8 cellular contexts compared by ENCODE assay signal in the genomic region with DNA sequence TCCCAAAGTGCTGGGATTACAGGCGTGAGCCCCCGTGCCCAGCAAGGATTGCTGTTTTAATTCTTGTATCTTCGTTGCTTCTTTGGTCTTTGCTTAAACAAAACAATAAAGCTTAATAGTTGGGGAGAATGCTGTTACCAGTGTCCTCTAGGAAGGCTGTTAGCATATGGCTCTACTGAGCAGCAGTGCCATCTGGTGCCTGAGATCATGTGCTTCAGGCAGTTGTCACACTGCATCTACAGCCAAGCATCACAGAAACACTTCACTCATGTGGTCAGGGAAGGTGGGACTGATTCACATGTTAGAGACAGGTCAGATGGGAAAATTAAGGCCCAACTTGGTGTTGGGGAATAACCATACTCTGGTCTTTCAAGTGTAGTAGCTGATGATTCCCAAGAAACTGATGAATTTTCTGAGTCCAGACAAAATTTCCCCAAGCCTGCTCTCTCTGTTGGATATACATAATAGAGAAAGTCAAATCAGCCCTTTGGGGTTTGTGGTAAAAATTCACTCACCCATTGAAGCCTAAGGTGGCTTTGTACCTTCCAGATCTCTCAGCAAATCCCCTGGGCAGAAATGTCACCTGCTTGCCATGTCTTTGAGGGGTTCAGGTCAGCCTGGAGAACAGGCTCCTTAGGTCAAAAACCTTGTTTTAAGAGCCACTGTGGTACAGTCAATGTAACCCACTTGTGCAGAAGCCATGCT. TPM values are rescaled to one million over a fixed set of nuclear protein-coding genes. Genes with fewer than 3 reads are reported as not detected.
DNase-seq lines count a peak whose midpoint lies in the region; ATAC-seq, FAIRE-seq and TF ChIP-seq lines count a peak whose summit lies in the region.

No MANE protein-coding gene starts in this region.

- no peak for TF ChIP-seq POLR2A in body of pancreas (IDR thresholded peaks at IDR 0.05)

- H3K36me3 ChIP-seq in body of pancreas (replicated peaks in 1 of 2; ENCODE audit: insufficient read depth in 1 of 2, low read depth in 2 of 2): peaks cover 6 to 14% of the 10 kb centered on the region in 2 donors
- H3K36me3 ChIP-seq in kidney epithelial cell (ENCODE audit: control insufficient read depth, insufficient read depth, low read length): no peaks in the 10 kb centered on the region

- TF ChIP-seq CTCF in body of pancreas (IDR thresholded peaks at IDR 0.05): peak in 5 of 7 experiments; percentile 17 to 42 (median 37)
- peak; percentile 41 for TF ChIP-seq CTCF in kidney epithelial cell (IDR thresholded peaks at IDR 0.05; ENCODE audit: insufficient read depth, low read length, poor library complexity, severe bottlenecking)

- H3K4me1 ChIP-seq in body of pancreas: no peaks in the 10 kb centered on the region

- H3K9me3 ChIP-seq in body of pancreas: no peaks in the 10 kb centered on the region

- H3K27me3 ChIP-seq in body of pancreas (no peaks in the 10 kb centered on the region), kidney epithelial cell (ENCODE audit: control insufficient read depth, insufficient read depth, low read length) (no peaks in the 10 kb centered on the region)

- peak; percentile 25 for DNase-seq in stimulated activated CD4-positive, alpha-beta T cell treated with anti-CD3 and anti-CD28 coated beads, Interleukin-1b, Interleukin-23, amount 100 ng/mL, for 48 hours
- DNase-seq in stimulated activated CD4-positive, alpha-beta T cell treated with anti-CD3 and anti-CD28 coated beads, Interleukin-2, amount 100 ng/mL, for 48 hours: no peak
- DNase-seq in NCI-H524 treated with DMSO at 0.1 percent for 48 hours (lab: John Stamatoyannopoulos, UW): peak; percentile 21
- peak; percentile 29 to 48 (median 36) for DNase-seq in body of pancreas
- peak; percentile 28 for DNase-seq in kidney epithelial cell (ENCODE audit: low read depth)
- DNase-seq in urothelium cell line (ENCODE audit: low spot score): peak; percentile 47

- intact Hi-C loops in body of pancreas (cut with DNase I): no loop called here

- WGBS in body of pancreas, 2 donors: 44 to 61% methylated on average over 3 of the region's 3 CpGs

- no peak overlapping the region for H3K27ac ChIP-seq in body of pancreas

- no peak overlapping the region for H3K4me3 ChIP-seq in body of pancreas
- H3K4me3 ChIP-seq in kidney epithelial cell (ENCODE audit: low read depth, low read length): no peak overlapping the region

- ATAC-seq in HG02610 (IDR thresholded peaks at IDR 0.05; ENCODE audit: unreplicated experiment) (peak; percentile 88), body of pancreas (peak; percentile 60), HG03439 (IDR thresholded peaks at IDR 0.05; ENCODE audit: unreplicated experiment) (no peak)

- peak; percentile 35 for FAIRE-seq in urothelium cell line (lab: Jason Lieb, UNC)

RNA-seq across cellular contexts. Expression of a gene that starts 28.4 kb away (rescaled TPM):
- total RNA-seq in body of pancreas (10 to 100 TPM; 16.5 to 18.4 TPM), kidney epithelial cell (27.4 and 34.0 TPM in 2 replicates)

RNA-seq across cellular contexts. Expression of a gene that starts 43.0 kb away (rescaled TPM):
- total RNA-seq in body of pancreas: not detected
- not detected in 2 replicates for total RNA-seq in kidney epithelial cell

RNA-seq across cellular contexts. Expression of a gene that starts 48.3 kb away (rescaled TPM):
- total RNA-seq in body of pancreas (10 to 100 TPM; 15.6 to 22.1 TPM), kidney epithelial cell (30.0 and 30.1 TPM in 2 replicates)

Comparison
In these comparisons a context has a peak if more than half of its experiments do, and no peak if none do; other contexts are left out.
1. DNase-seq: peak in stimulated activated CD4-positive, alpha-beta T cell treated with anti-CD3 and anti-CD28 coated beads, Interleukin-1b, Interleukin-23, amount 100 ng/mL, for 48 hours (single experiment), NCI-H524 treated with DMSO at 0.1 percent for 48 hours (single experiment), body of pancreas (4 of 4), kidney epithelial cell (single experiment) and urothelium cell line (single experiment); none in stimulated activated CD4-positive, alpha-beta T cell treated with anti-CD3 and anti-CD28 coated beads, Interleukin-2, amount 100 ng/mL, for 48 hours (0 of 2).